21 cellular contexts compared by ENCODE assay signal in the genomic region with DNA sequence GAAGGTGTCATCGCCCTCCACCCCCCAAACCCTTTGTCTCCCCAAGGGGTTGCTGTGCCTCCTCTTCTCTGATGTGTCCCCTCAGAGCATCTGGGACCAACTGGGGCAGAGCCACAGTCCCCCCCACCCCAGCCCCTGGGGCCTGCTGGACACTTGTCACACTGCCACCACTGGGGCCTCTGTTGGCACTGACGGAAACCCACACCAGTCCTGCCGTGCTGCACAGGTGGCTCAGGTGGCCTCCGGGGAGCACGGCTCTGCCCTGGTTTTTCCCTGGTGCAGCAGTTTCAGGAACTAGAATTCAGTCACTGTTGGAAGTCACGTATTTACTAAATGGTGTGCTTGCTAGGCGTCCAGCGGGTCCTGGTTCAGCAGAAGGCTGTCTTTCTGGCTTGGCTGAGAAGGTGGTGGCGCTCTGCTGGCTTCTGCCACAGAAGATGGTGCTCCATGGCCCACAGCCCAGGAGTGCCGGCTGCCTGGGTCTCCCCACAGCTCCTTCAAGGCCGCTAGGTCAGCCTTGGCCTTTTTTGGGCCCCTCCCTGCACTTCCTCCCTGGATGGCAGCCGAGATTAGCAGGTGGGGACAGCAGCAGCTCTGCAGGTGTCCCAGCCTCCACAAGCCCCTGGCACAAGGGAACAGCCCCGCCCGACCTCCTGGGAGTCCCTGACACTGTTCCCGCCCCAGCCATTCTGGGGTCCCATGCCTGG. TPM values are rescaled to one million over a fixed set of nuclear protein-coding genes. Genes with fewer than 3 reads are reported as not detected.
A peak's percentile ranks its signal among the peaks of the same experiment; 100 is the strongest.
DNase-seq lines count a peak whose midpoint lies in the region; ATAC-seq and TF ChIP-seq lines count a peak whose summit lies in the region.
"Had no signal": no experiment of that assay in that cellular context is flagged by ENCODE, and none has a peak within 500 bp of the region (broad histone marks: within the 10 kb centered on the region; RNA-seq: fewer than 3 reads in every experiment).

No MANE protein-coding gene starts in this region.

- H3K4me3 ChIP-seq in right lobe of liver, result no peak overlapping the region
- H3K4me3 ChIP-seq in vagina, result no peak overlapping the region
- H3K4me3 ChIP-seq: adrenal gland, dorsolateral prefrontal cortex had no signal

- intact Hi-C loops in natural killer cell (cut with micrococcal nuclease) (no loop called here), activated B cell treated with CpG ODN at 0.5 μM for 24 hours (cut with micrococcal nuclease) (no loop called here), right lobe of liver (cut with DNase I) (no loop called here), vagina (cut with DNase I) (no loop called here)

- CTCF ChIA-PET in activated B cell treated with CpG ODN at 0.5 μM for 24 hours (lab: Charles Lee), result no interaction called here

- TF ChIP-seq CTCF in natural killer cell (IDR thresholded peaks at IDR 0.05), result no peak
- no peak for TF ChIP-seq CTCF in activated B cell treated with CpG ODN at 0.5 μM for 24 hours (IDR thresholded peaks at IDR 0.05)
- no peak for TF ChIP-seq CTCF in right lobe of liver (IDR thresholded peaks at IDR 0.05)
- no peak for TF ChIP-seq CTCF in type B pancreatic cell (conservative IDR thresholded peaks at IDR 0.05)
- TF ChIP-seq CTCF in vagina (IDR thresholded peaks at IDR 0.05), result no peak

- TF ChIP-seq POLR2A in right lobe of liver (IDR thresholded peaks at IDR 0.05) (no peak), vagina (IDR thresholded peaks at IDR 0.05) (no peak)

- H3K36me3 ChIP-seq in right lobe of liver, result no peaks in the 10 kb centered on the region
- no peaks in the 10 kb centered on the region for H3K36me3 ChIP-seq in vagina
- H3K36me3 ChIP-seq: adrenal gland had no signal

- no peaks in the 10 kb centered on the region for H3K36me3 Mint-ChIP-seq in natural killer cell treated with Interleukin-12 subunit alpha and Interleukin-12 subunit beta and Interleukin-15 and Interleukin-18, amount 100 ng/mL, for 72 hours
- H3K36me3 Mint-ChIP-seq in natural killer cell, result no peaks in the 10 kb centered on the region
- no peaks in the 10 kb centered on the region for H3K36me3 Mint-ChIP-seq in activated B cell treated with CpG ODN at 0.5 μM for 24 hours (ENCODE audit: low read depth)
- H3K36me3 Mint-ChIP-seq in type B pancreatic cell, result no peaks in the 10 kb centered on the region
- H3K36me3 Mint-ChIP-seq: CD4-positive, alpha-beta memory T cell had no signal

- H3K27ac Mint-ChIP-seq in natural killer cell treated with Interleukin-12 subunit alpha and Interleukin-12 subunit beta and Interleukin-15 and Interleukin-18, amount 100 ng/mL, for 72 hours, result no peak overlapping the region
- H3K27ac Mint-ChIP-seq in natural killer cell, result no peak overlapping the region
- no peak overlapping the region for H3K27ac Mint-ChIP-seq in activated B cell treated with CpG ODN at 0.5 μM for 24 hours
- H3K27ac Mint-ChIP-seq in type B pancreatic cell, result no peak overlapping the region
- H3K27ac Mint-ChIP-seq: CD4-positive, alpha-beta memory T cell had no signal

- H3K9me3 Mint-ChIP-seq in natural killer cell treated with Interleukin-12 subunit alpha and Interleukin-12 subunit beta and Interleukin-15 and Interleukin-18, amount 100 ng/mL, for 72 hours, result no peaks in the 10 kb centered on the region
- H3K9me3 Mint-ChIP-seq in natural killer cell (no peaks in the 10 kb centered on the region), activated B cell treated with CpG ODN at 0.5 μM for 24 hours (no peaks in the 10 kb centered on the region), type B pancreatic cell (no peaks in the 10 kb centered on the region)

- H3K27me3 Mint-ChIP-seq in natural killer cell treated with Interleukin-12 subunit alpha and Interleukin-12 subunit beta and Interleukin-15 and Interleukin-18, amount 100 ng/mL, for 72 hours, result peaks cover 0 to 14% of the 10 kb centered on the region in 2 donors
- H3K27me3 Mint-ChIP-seq in natural killer cell (ENCODE audit: low read depth in 2 of 2) (peaks cover 0 to 12% of the 10 kb centered on the region in 2 donors), activated B cell treated with CpG ODN at 0.5 μM for 24 hours (peaks cover 10% of the 10 kb centered on the region), type B pancreatic cell (peaks cover 8% of the 10 kb centered on the region)

- POLR2A ChIA-PET in activated B cell treated with CpG ODN at 0.5 μM for 24 hours (lab: Charles Lee), result no interaction called here

- WGBS in right lobe of liver (ENCODE audit: insufficient coverage, low coverage, low lambda C conversion rate, missing lambda C conversion rate), result 57% methylated on average over 4 of the region's 15 CpGs

- no peaks in the 10 kb centered on the region for H3K27me3 ChIP-seq in right lobe of liver
- H3K27me3 ChIP-seq in vagina, result no peaks in the 10 kb centered on the region

- no peak for ATAC-seq in natural killer cell treated with Interleukin-12 subunit alpha and Interleukin-12 subunit beta and Interleukin-15 and Interleukin-18, amount 100 ng/mL, for 72 hours
- ATAC-seq in natural killer cell (no peak), activated B cell treated with CpG ODN at 0.5 μM for 24 hours (ENCODE audit: low read depth) (peak; percentile 21), right lobe of liver (no peak), GM18519 (IDR thresholded peaks at IDR 0.05; ENCODE audit: low FRiP score, unreplicated experiment) (no peak)

- no peak overlapping the region for H3K4me3 Mint-ChIP-seq in natural killer cell treated with Interleukin-12 subunit alpha and Interleukin-12 subunit beta and Interleukin-15 and Interleukin-18, amount 100 ng/mL, for 72 hours
- H3K4me3 Mint-ChIP-seq in natural killer cell, result no peak overlapping the region
- no peak overlapping the region for H3K4me3 Mint-ChIP-seq in activated B cell treated with CpG ODN at 0.5 μM for 24 hours
- no peak overlapping the region for H3K4me3 Mint-ChIP-seq in type B pancreatic cell
- H3K4me3 Mint-ChIP-seq: CD4-positive, alpha-beta memory T cell; nephron had no signal

- no peaks in the 10 kb centered on the region for H3K9me3 ChIP-seq in right lobe of liver
- H3K9me3 ChIP-seq in vagina, result no peaks in the 10 kb centered on the region
- H3K9me3 ChIP-seq: adrenal gland had no signal

- H3K27ac ChIP-seq in right lobe of liver (no peak overlapping the region), vagina (no peak overlapping the region)
- H3K27ac ChIP-seq: adrenal gland, epithelial cell of prostate, foreskin keratinocyte had no signal

- H3K4me1 ChIP-seq in right lobe of liver, result no peaks in the 10 kb centered on the region
- H3K4me1 ChIP-seq in vagina, result no peaks in the 10 kb centered on the region
- H3K4me1 ChIP-seq: adrenal gland, foreskin keratinocyte had no signal

- no peaks in the 10 kb centered on the region for H3K4me1 Mint-ChIP-seq in natural killer cell treated with Interleukin-12 subunit alpha and Interleukin-12 subunit beta and Interleukin-15 and Interleukin-18, amount 100 ng/mL, for 72 hours (ENCODE audit: low read depth in 2 of 2)
- H3K4me1 Mint-ChIP-seq in natural killer cell (no peaks in the 10 kb centered on the region), activated B cell treated with CpG ODN at 0.5 μM for 24 hours (peaks cover 6% of the 10 kb centered on the region), type B pancreatic cell (ENCODE audit: unreplicated experiment) (no peaks in the 10 kb centered on the region)
- H3K4me1 Mint-ChIP-seq: nephron had no signal

- DNase-seq in natural killer cell treated with Interleukin-12 subunit alpha and Interleukin-12 subunit beta and Interleukin-15 and Interleukin-18, amount 100 ng/mL, for 72 hours (ENCODE audit: low spot score), result peak; percentile 53
- DNase-seq in natural killer cell (no peak), activated B cell treated with CpG ODN at 0.5 μM for 24 hours (no peak), right lobe of liver (peak in 2 of 3 donors; percentile 14 to 41), type B pancreatic cell (ENCODE audit: extremely low spot score, unreplicated experiment) (no peak), vagina (ENCODE audit: extremely low spot score in 2 of 2) (no peak), NCI-H1436 (lab: John Stamatoyannopoulos, UW) (no peak)
- DNase-seq: activated CD4-positive, alpha-beta T cell treated with anti-CD3 and anti-CD28 coated beads for 4 hours; activated CD8-positive, alpha-beta memory T cell treated with anti-CD3 and anti-CD28 coated beads, Interleukin-2, amount 50 U/mL, for 4 hours; activated gamma-delta T cell; adrenal gland; foreskin keratinocyte; hippocampal formation; NCI-H1092 treated with DMSO at 0.1 percent for 48 hours; SW 1271 had no signal

RNA-seq across cellular contexts. Expression of a gene that starts 18.6 kb away (rescaled TPM):
- not detected for total RNA-seq in natural killer cell treated with Interleukin-12 subunit alpha and Interleukin-12 subunit beta and Interleukin-15 and Interleukin-18, amount 100 ng/mL, for 72 hours
- total RNA-seq in natural killer cell (not detected), activated B cell treated with CpG ODN at 0.5 μM for 24 hours (not detected in 2 replicates), right lobe of liver (under 1 TPM in 4 of 6 experiments, not detected in 2; 0.04 to 0.19 (median 0.11) TPM), type B pancreatic cell (ENCODE audit: low replicate concordance) (0.07 TPM in 1 of 2 replicates, not detected in the other), vagina (0.25 TPM)
- total RNA-seq: CD4-positive, alpha-beta memory T cell; foreskin keratinocyte; temporal lobe had no signal

RNA-seq across cellular contexts. Expression of a gene that starts 19.8 kb away (rescaled TPM):
- under 1 TPM in 1 of 2 donors, not detected in 1; 0.19 TPM for total RNA-seq in natural killer cell treated with Interleukin-12 subunit alpha and Interleukin-12 subunit beta and Interleukin-15 and Interleukin-18, amount 100 ng/mL, for 72 hours
- total RNA-seq in natural killer cell (not detected), activated B cell treated with CpG ODN at 0.5 μM for 24 hours (0.27 and 0.42 TPM in 2 replicates), right lobe of liver (1 to 10 TPM in 1 of 6 experiments, under 1 TPM in 5; 0.11 to 1.1 (median 0.50) TPM), type B pancreatic cell (ENCODE audit: low replicate concordance) (0.12 and 0.24 TPM in 2 replicates), vagina (0.74 TPM)

RNA-seq across cellular contexts. Expression of a gene that starts 38.9 kb away (rescaled TPM):
- total RNA-seq in natural killer cell treated with Interleukin-12 subunit alpha and Interleukin-12 subunit beta and Interleukin-15 and Interleukin-18, amount 100 ng/mL, for 72 hours, result 1 to 10 TPM in 1 of 2 donors, under 1 TPM in 1; 0.20 to 3.8 TPM
- total RNA-seq in natural killer cell (1 to 10 TPM in 2 of 3 donors, under 1 TPM in 1; 0.33 to 4.8 (median 4.3) TPM), activated B cell treated with CpG ODN at 0.5 μM for 24 hours (not detected in 2 replicates), right lobe of liver (1 to 10 TPM in 1 of 6 experiments, under 1 TPM in 2, not detected in 3; 0.27 to 1.4 (median 0.31) TPM), type B pancreatic cell (ENCODE audit: low replicate concordance) (0.29 and 3.8 TPM in 2 replicates), vagina (not detected)
- total RNA-seq: CD4-positive, alpha-beta memory T cell had no signal

RNA-seq across cellular contexts. Expression of a gene that starts 59.1 kb away (rescaled TPM):
- total RNA-seq in natural killer cell treated with Interleukin-12 subunit alpha and Interleukin-12 subunit beta and Interleukin-15 and Interleukin-18, amount 100 ng/mL, for 72 hours, result 10 to 100 TPM; 46.5 to 99.5 TPM
- 10 to 100 TPM; 16.3 to 24.6 (median 20.1) TPM for total RNA-seq in natural killer cell
- 24.1 and 26.9 TPM in 2 replicates for total RNA-seq in activated B cell treated with CpG ODN at 0.5 μM for 24 hours
- 10 to 100 TPM; 24.4 to 54.2 (median 35.9) TPM for total RNA-seq in right lobe of liver
- total RNA-seq in type B pancreatic cell (ENCODE audit: low replicate concordance), result 21.4 and 34.5 TPM in 2 replicates
- total RNA-seq in vagina, result 13.5 TPM

Comparison
In these comparisons a context has a peak if more than half of its experiments do, and no peak if none do; other contexts are left out.
1. DNase-seq: peak in natural killer cell treated with Interleukin-12 subunit alpha and Interleukin-12 subunit beta and Interleukin-15 and Interleukin-18, amount 100 ng/mL, for 72 hours (single experiment) and right lobe of liver (2 of 3); none in natural killer cell (single experiment), activated B cell treated with CpG ODN at 0.5 μM for 24 hours (single experiment), type B pancreatic cell (single experiment), vagina (0 of 2) and NCI-H1436 (single experiment).